9 cellular contexts compared by ENCODE assay signal in genomic region chr1:29513357-29513756, GRCh38.
DNase-seq lines count a peak whose midpoint lies in the region; TF ChIP-seq lines count a peak whose summit lies in the region.
"Had no signal": no experiment of that assay in that cellular context is flagged by ENCODE, and none has a peak within 500 bp of the region (broad histone marks: within the 10 kb centered on the region; RNA-seq: fewer than 3 reads in every experiment).

No MANE protein-coding gene starts in this region.

- H2BK12ac ChIP-seq in H9 (ENCODE audit: insufficient read length, low read depth, low read length), result no peak overlapping the region

- no peak overlapping the region for H3K56ac ChIP-seq in H9 (ENCODE audit: insufficient read length, low read depth, low read length)

- H3K4me2 ChIP-seq in H9 (ENCODE audit: insufficient read depth, insufficient read length, low read length) (no peak overlapping the region), OCI-LY1 (ENCODE audit: low read length) (no peak overlapping the region)

- peaks cover 4% of the 10 kb centered on the region for H3K27me3 Mint-ChIP-seq in H9 (ENCODE audit: low read depth)
- peaks cover 16% of the 10 kb centered on the region for H3K27me3 Mint-ChIP-seq in nephron (ENCODE audit: low read depth)

- H3K27ac Mint-ChIP-seq in H9 (no peak overlapping the region), nephron (no peak overlapping the region)

- no peaks in the 10 kb centered on the region for H3K9me2 ChIP-seq in OCI-LY1 (ENCODE audit: low read depth, low read length)

- no peak overlapping the region for H4K91ac ChIP-seq in H9 (ENCODE audit: insufficient read length, low read depth, low read length)

- no peak overlapping the region for H2BK20ac ChIP-seq in H9 (ENCODE audit: low read depth, low read length, poor library complexity, severe bottlenecking)

- H3K36me3 Mint-ChIP-seq in H9 (ENCODE audit: insufficient read depth in 1 of 3, low read depth in 3 of 3) (no peaks in the 10 kb centered on the region), nephron (ENCODE audit: low read depth) (no peaks in the 10 kb centered on the region)

- H3K79me2 ChIP-seq in H9 (ENCODE audit: insufficient read depth, low read length), result no peaks in the 10 kb centered on the region
- no peaks in the 10 kb centered on the region for H3K79me2 ChIP-seq in OCI-LY1 (ENCODE audit: insufficient read depth, low read length)

- DNase-seq in DMS 273 treated with DMSO at 0.1 percent for 48 hours (lab: John Stamatoyannopoulos, UW) (peak; percentile 80), H9 (peak; percentile 77), epithelial cell of prostate (ENCODE audit: low read depth, low spot score) (peak; percentile 24), NCI-H187 (lab: John Stamatoyannopoulos, UW) (no peak), cerebellar nuclear complex (lab: John Stamatoyannopoulos, UW) (no peak)
- no peak for DNase-seq in central memory CD4-positive, alpha-beta T cell

- no peak overlapping the region for H3K4me3 ChIP-seq in OCI-LY1 (ENCODE audit: low read depth, low read length, poor library complexity, severe bottlenecking)
- H3K4me3 ChIP-seq: SK-N-MC had no signal

- H3K23me2 ChIP-seq in H9 (ENCODE audit: insufficient read length, low read depth, low read length, poor library complexity, severe bottlenecking), result no peaks in the 10 kb centered on the region

- no peaks in the 10 kb centered on the region for H3K79me1 ChIP-seq in H9 (ENCODE audit: insufficient read depth, low read depth, low read length, poor library complexity, severe bottlenecking)

- no peak overlapping the region for H3K9ac ChIP-seq in H9 (ENCODE audit: extremely low read depth, insufficient read length, low read length)
- no peak overlapping the region for H3K9ac ChIP-seq in OCI-LY1 (ENCODE audit: low read length)

- H4K8ac ChIP-seq in H9 (replicated peaks; ENCODE audit: insufficient read length, low read depth, low read length), result no peak overlapping the region

- no CpG with 5 or more reads among the region's 5 CpGs for WGBS in H9 (ENCODE audit: extremely low coverage, insufficient read length, low lambda C conversion rate)

- H3K9me3 Mint-ChIP-seq in H9, result no peaks in the 10 kb centered on the region
- H3K9me3 Mint-ChIP-seq in nephron, result peaks cover 10% of the 10 kb centered on the region

- H3K9me3 ChIP-seq in H9 (ENCODE audit: control insufficient read depth, low read depth, low read length) (no peaks in the 10 kb centered on the region), OCI-LY1 (ENCODE audit: low read length) (no peaks in the 10 kb centered on the region)

- no peak overlapping the region for H3K4ac ChIP-seq in H9 (ENCODE audit: low read depth, low read length)

- H3K18ac ChIP-seq in H9 (ENCODE audit: insufficient read length, low read depth, low read length), result no peak overlapping the region

- H3K4me3 Mint-ChIP-seq in H9 (no peak overlapping the region), nephron (no peak overlapping the region)

- H2BK120ac ChIP-seq in H9 (ENCODE audit: low read depth, low read length, poor library complexity, severe bottlenecking), result no peak overlapping the region

- no peaks in the 10 kb centered on the region for H3K27me3 ChIP-seq in H9 (ENCODE audit: insufficient read depth, low read length)
- no peaks in the 10 kb centered on the region for H3K27me3 ChIP-seq in OCI-LY1 (ENCODE audit: insufficient read depth, low read length)

- no peaks in the 10 kb centered on the region for H3K36me3 ChIP-seq in OCI-LY1 (ENCODE audit: insufficient read depth, low read length)

- peak; percentile 75 for TF ChIP-seq CTCF in H9 (conservative IDR thresholded peaks at IDR 0.05)
- TF ChIP-seq CTCF in OCI-LY1 (IDR thresholded peaks at IDR 0.05; ENCODE audit: low read length), result peak; percentile 45; the same call in 1 of the 2 replicates
- peak in 2 of 3 experiments; percentile 20 to 30 for TF ChIP-seq CTCF in nephron (IDR thresholded peaks at IDR 0.05; ENCODE audit: unreplicated experiment in 3 of 3)

- H3K23ac ChIP-seq in H9 (ENCODE audit: insufficient read length, low read depth, low read length), result no peak overlapping the region

- H3K14ac ChIP-seq in H9 (ENCODE audit: insufficient read depth, low read length), result no peak overlapping the region

- no peak overlapping the region for H3K27ac ChIP-seq in H9 (ENCODE audit: insufficient read length, low read depth, low read length)
- H3K27ac ChIP-seq in OCI-LY1 (ENCODE audit: low read depth, low read length, poor library complexity, severe bottlenecking), result no peak overlapping the region
- no peak overlapping the region for H3K27ac ChIP-seq in epithelial cell of prostate
- H3K27ac ChIP-seq: SK-N-MC had no signal

- no peak overlapping the region for H2BK5ac ChIP-seq in H9 (ENCODE audit: insufficient read length, low read length)

- no peak overlapping the region for H2BK15ac ChIP-seq in H9 (ENCODE audit: low read depth, low read length)

- H3K4me1 ChIP-seq in H9 (ENCODE audit: insufficient read depth, low read length) (no peaks in the 10 kb centered on the region), OCI-LY1 (ENCODE audit: insufficient read depth, low read length, severe bottlenecking) (no peaks in the 10 kb centered on the region)

- H2AFZ ChIP-seq in H9 (ENCODE audit: low read length), result no peak overlapping the region
- H2AFZ ChIP-seq in OCI-LY1 (ENCODE audit: low read length), result no peak overlapping the region

- H4K5ac ChIP-seq in H9 (ENCODE audit: insufficient read length, low read depth, low read length), result no peak overlapping the region

- no peak overlapping the region for H2AK5ac ChIP-seq in H9 (ENCODE audit: insufficient read length, low read length)

- no peak overlapping the region for H3T11ph ChIP-seq in H9 (ENCODE audit: low read length)

- peaks cover 3% of the 10 kb centered on the region for H4K20me1 ChIP-seq in H9 (ENCODE audit: control insufficient read depth, insufficient read depth, insufficient read length)
- H4K20me1 ChIP-seq in OCI-LY1 (ENCODE audit: insufficient read depth, low read length), result no peaks in the 10 kb centered on the region

- H3K4me1 Mint-ChIP-seq in H9, result peaks cover 11 to 15% of the 10 kb centered on the region in 2 experiments
- peaks cover 13% of the 10 kb centered on the region for H3K4me1 Mint-ChIP-seq in nephron

- H3F3A ChIP-seq in OCI-LY1 (ENCODE audit: insufficient read depth, low read length), result no peaks in the 10 kb centered on the region

Comparison
In these comparisons a context has a peak if more than half of its experiments do, and no peak if none do; other contexts are left out.
1. DNase-seq: peak in DMS 273 treated with DMSO at 0.1 percent for 48 hours (single experiment), H9 (single experiment) and epithelial cell of prostate (single experiment); none in NCI-H187 (0 of 2), cerebellar nuclear complex (0 of 2) and central memory CD4-positive, alpha-beta T cell (single experiment).
2. CTCF ChIP-seq: peak in every context shown above with its lines; median percentile 75 in H9; 45 in OCI-LY1; 25 in nephron.